15 cellular contexts compared by ENCODE assay signal in the genomic region with DNA sequence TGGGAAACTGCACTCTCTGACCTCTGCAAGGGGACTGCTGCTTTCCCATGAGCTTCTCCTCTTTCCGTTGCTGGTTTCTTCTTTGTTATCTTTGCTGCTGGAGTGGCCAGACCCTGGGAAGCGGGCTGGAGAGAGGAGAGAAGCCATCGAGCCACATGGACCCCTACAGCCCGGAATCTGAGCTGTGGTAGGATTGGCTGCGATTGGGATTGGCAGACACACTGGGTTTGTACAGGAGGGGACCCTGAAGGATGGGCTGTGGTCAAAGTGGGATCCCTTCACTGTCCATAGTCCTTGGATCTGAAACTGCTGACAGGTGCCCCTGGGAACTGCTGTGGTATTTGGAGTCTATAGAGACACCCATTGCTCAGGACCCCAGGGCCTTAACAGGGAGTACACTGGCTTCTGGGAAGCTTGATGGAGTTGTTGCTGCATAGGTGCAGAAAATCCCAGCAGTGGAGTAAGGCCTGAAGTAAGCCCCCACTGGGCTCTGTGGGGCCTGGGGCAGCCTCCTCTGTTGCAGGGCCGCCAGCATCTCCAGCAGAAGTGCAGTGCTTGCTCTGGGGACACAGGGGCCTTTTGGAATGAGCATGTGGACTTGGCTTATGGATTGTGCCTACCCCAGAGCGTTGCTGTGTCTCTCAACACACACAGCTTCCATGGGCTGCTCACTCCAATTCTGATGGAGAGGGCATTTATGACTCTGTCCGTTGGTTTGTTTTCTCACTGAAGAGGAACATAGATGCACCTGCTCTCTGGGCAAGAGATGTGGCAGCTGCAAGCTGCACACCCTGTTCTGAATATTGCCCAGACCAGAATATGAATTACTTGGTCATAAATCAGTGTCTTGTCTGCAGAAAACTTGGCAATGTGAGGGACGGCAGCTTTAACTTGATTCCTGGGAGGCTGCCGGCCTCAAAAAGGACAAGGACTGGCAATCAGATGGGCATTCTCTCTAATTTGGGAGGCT. TPM values are rescaled to one million over a fixed set of nuclear protein-coding genes. Genes with fewer than 3 reads are reported as not detected.
DNase-seq lines count a peak whose midpoint lies in the region; ATAC-seq and TF ChIP-seq lines count a peak whose summit lies in the region.
"Had no signal": no experiment of that assay in that cellular context is flagged by ENCODE, and none has a peak within 500 bp of the region (broad histone marks: within the 10 kb centered on the region; RNA-seq: fewer than 3 reads in every experiment).

No MANE protein-coding gene starts in this region.

- intact Hi-C loops in A673 (cut with micrococcal nuclease; ENCODE audit: unreplicated experiment): no loop called here

- WGBS in gastroesophageal sphincter (ENCODE audit: low coverage in 1 of 2), 2 donors: 39 to 76% methylated on average over 2 to 7 of the region's 10 CpGs

- CTCF ChIA-PET in CD8-positive, alpha-beta memory T cell (lab: Charles Lee): interaction anchor here (1.4 to 1.6 kb wide), 2 partner anchors 34 to 38 kb away, joined by 3 to 4 read pairs; no protein-coding TSS in a partner anchor
- CTCF ChIA-PET in A673 (lab: Charles Lee): no interaction called here

- H3K4me2 ChIP-seq in Karpas-422 (ENCODE audit: low read depth, low read length, poor library complexity, severe bottlenecking): peak overlapping the region; percentile 19

- no peaks in the 10 kb centered on the region for H3K9me3 Mint-ChIP-seq in CD8-positive, alpha-beta memory T cell
- H3K9me3 Mint-ChIP-seq: activated CD4-positive, alpha-beta T cell treated with anti-CD3 and anti-CD28 coated beads, Interleukin-2, amount 10 ng/mL, durations not matched to agents 24 days and 14 days had no signal

- no peaks in the 10 kb centered on the region for H3K36me3 ChIP-seq in CD8-positive, alpha-beta memory T cell (ENCODE audit: insufficient read depth, low read length)
- H3K36me3 ChIP-seq in Karpas-422 (ENCODE audit: insufficient read depth, low read length) (no peaks in the 10 kb centered on the region), gastroesophageal sphincter (peaks cover 0 to 7% of the 10 kb centered on the region in 2 donors), A673 (ENCODE audit: insufficient read depth, low read length, poor library complexity, severe bottlenecking) (no peaks in the 10 kb centered on the region)
- H3K36me3 ChIP-seq: heart left ventricle had no signal

- H3K9ac ChIP-seq in Karpas-422 (ENCODE audit: low read length): peak overlapping the region; percentile 32

- H3K9me3 ChIP-seq in CD8-positive, alpha-beta memory T cell (ENCODE audit: low read length): no peaks in the 10 kb centered on the region
- H3K9me3 ChIP-seq in Karpas-422 (ENCODE audit: low read length): no peaks in the 10 kb centered on the region
- H3K9me3 ChIP-seq in gastroesophageal sphincter: no peaks in the 10 kb centered on the region
- no peaks in the 10 kb centered on the region for H3K9me3 ChIP-seq in A673 (ENCODE audit: low read depth, low read length, poor library complexity, severe bottlenecking)
- H3K9me3 ChIP-seq: heart left ventricle, tibial artery had no signal

- H4K20me1 ChIP-seq in Karpas-422 (ENCODE audit: insufficient read depth, low read depth, low read length): peaks cover 7% of the 10 kb centered on the region; the same call in 1 of the 2 replicates

- peaks cover 0 to 13% (median 2%) of the 10 kb centered on the region in 3 donors for H3K36me3 Mint-ChIP-seq in CD8-positive, alpha-beta memory T cell

- H3K27ac ChIP-seq in CD8-positive, alpha-beta memory T cell (ENCODE audit: low read depth, low read length): peak overlapping the region; percentile 25
- H3K27ac ChIP-seq in Karpas-422 (ENCODE audit: low read length) (peak overlapping the region; percentile 83), gastroesophageal sphincter (no peak overlapping the region), A673 (ENCODE audit: low read depth, low read length, poor library complexity, severe bottlenecking) (no peak overlapping the region)
- H3K27ac ChIP-seq: heart left ventricle, SK-N-MC had no signal

- peak overlapping the region in 3 of 8 donors; percentile 15 to 52 (median 17) for H3K27ac Mint-ChIP-seq in CD8-positive, alpha-beta memory T cell
- H3K27ac Mint-ChIP-seq: activated CD4-positive, alpha-beta T cell treated with anti-CD3 and anti-CD28 coated beads, Interleukin-2, amount 10 ng/mL, durations not matched to agents 24 days and 14 days had no signal

- TF ChIP-seq CTCF in gastroesophageal sphincter (IDR thresholded peaks at IDR 0.05) (no peak), A673 (conservative IDR thresholded peaks at IDR 0.05; ENCODE audit: low read depth, low read length) (no peak)

- BruUV-seq in A673 (replicated peaks; lab: Mats Ljungman, UMichigan): no TSS peak

- no peaks in the 10 kb centered on the region for H3K9me2 ChIP-seq in Karpas-422 (replicated peaks; ENCODE audit: insufficient read depth, low read length)

- no peak for TF ChIP-seq POLR2A in gastroesophageal sphincter (IDR thresholded peaks at IDR 0.05)

- H3K27me3 Mint-ChIP-seq in CD8-positive, alpha-beta memory T cell: no peaks in the 10 kb centered on the region
- H3K27me3 Mint-ChIP-seq: activated CD4-positive, alpha-beta T cell treated with anti-CD3 and anti-CD28 coated beads, Interleukin-2, amount 10 ng/mL, durations not matched to agents 24 days and 14 days had no signal

- H3K79me2 ChIP-seq in Karpas-422 (ENCODE audit: low read length): peaks cover 62% of the 10 kb centered on the region

- POLR2A ChIA-PET in CD8-positive, alpha-beta memory T cell (lab: Charles Lee): interaction anchor here (1.1 kb wide), 1 partner anchor 14 kb away, joined by 3 read pairs; no protein-coding TSS in a partner anchor
- POLR2A ChIA-PET in A673 (lab: Charles Lee; ENCODE audit: low non-redundant PET): no interaction called here

- no peak overlapping the region for H3K4me3 ChIP-seq in CD8-positive, alpha-beta memory T cell (ENCODE audit: low read length)
- H3K4me3 ChIP-seq in Karpas-422 (ENCODE audit: low read length): no peak overlapping the region; the same call in 1 of the 2 replicates
- H3K4me3 ChIP-seq in gastroesophageal sphincter: no peak overlapping the region
- H3K4me3 ChIP-seq in A673 (ENCODE audit: low read depth, low read length, poor library complexity, severe bottlenecking): no peak overlapping the region
- H3K4me3 ChIP-seq: GM12878, heart left ventricle, lung, SK-N-MC, tibial artery had no signal

- H3K4me3 Mint-ChIP-seq in CD8-positive, alpha-beta memory T cell: no peak overlapping the region
- H3K4me3 Mint-ChIP-seq: activated CD4-positive, alpha-beta T cell treated with anti-CD3 and anti-CD28 coated beads, Interleukin-2, amount 10 ng/mL, durations not matched to agents 24 days and 14 days had no signal

- peaks cover 48 to 72% (median 61%) of the 10 kb centered on the region in 3 donors for H3K4me1 Mint-ChIP-seq in CD8-positive, alpha-beta memory T cell

- H2AFZ ChIP-seq in Karpas-422 (ENCODE audit: low read length): no peak overlapping the region

- DNase-seq in CD8-positive, alpha-beta memory T cell: no peak
- no peak for DNase-seq in Karpas-422
- DNase-seq in NCI-H774 (lab: John Stamatoyannopoulos, UW): peak; percentile 89
- DNase-seq in midbrain (lab: John Stamatoyannopoulos, UW): peak; percentile 15
- no peak for DNase-seq in A673 (ENCODE audit: low spot score)
- DNase-seq: activated CD4-positive, alpha-beta T cell treated with anti-CD3 and anti-CD28 coated beads, Interleukin-2, amount 10 ng/mL, durations not matched to agents 24 days and 14 days; effector CD8-positive, alpha-beta T cell; heart left ventricle; tibial artery had no signal

- no peak for TF ChIP-seq EP300 in gastroesophageal sphincter (IDR thresholded peaks at IDR 0.05)

- ATAC-seq in HG03196 (IDR thresholded peaks at IDR 0.05; ENCODE audit: unreplicated experiment) (no peak), gastroesophageal sphincter (no peak), GM21825 (IDR thresholded peaks at IDR 0.05; ENCODE audit: unreplicated experiment) (no peak)
- ATAC-seq: GM12878, heart left ventricle had no signal

- H3K4me1 ChIP-seq in CD8-positive, alpha-beta memory T cell (ENCODE audit: insufficient read depth, low read length): peaks cover 42% of the 10 kb centered on the region
- peaks cover 70% of the 10 kb centered on the region for H3K4me1 ChIP-seq in Karpas-422 (ENCODE audit: low read length)
- H3K4me1 ChIP-seq in gastroesophageal sphincter: peaks cover 0 to 70% (median 12%) of the 10 kb centered on the region in 3 donors
- peaks cover 13% of the 10 kb centered on the region for H3K4me1 ChIP-seq in A673 (ENCODE audit: insufficient read depth, low read length, poor library complexity, severe bottlenecking)

- H3K27me3 ChIP-seq in CD8-positive, alpha-beta memory T cell (ENCODE audit: insufficient read depth, low read length, poor library complexity, severe bottlenecking): no peaks in the 10 kb centered on the region
- H3K27me3 ChIP-seq in Karpas-422 (ENCODE audit: low read length) (no peaks in the 10 kb centered on the region), gastroesophageal sphincter (no peaks in the 10 kb centered on the region), A673 (replicated peaks; ENCODE audit: insufficient read depth, low read depth, low read length, poor library complexity) (no peaks in the 10 kb centered on the region)
- H3K27me3 ChIP-seq: heart left ventricle, tibial artery had no signal

RNA-seq across cellular contexts. Expression of gene BCR, which starts 32.0 kb away (rescaled TPM):
- 10 to 100 TPM; 33.2 to 34.7 TPM for total RNA-seq in CD8-positive, alpha-beta memory T cell
- 18.4 TPM for polyA plus RNA-seq in CD8-positive, alpha-beta memory T cell
- total RNA-seq in Karpas-422 (2014; rRNA removed; shearing (Covaris generic); ENCODE audit: low replicate concordance): 29.7 and 40.5 TPM in 2 replicates
- total RNA-seq in gastroesophageal sphincter (10 to 100 TPM; 39.2 to 81.1 (median 46.2) TPM), A673 (2021) (62.5 and 63.1 TPM in 2 replicates)

Comparison
In these comparisons a context has a peak if more than half of its experiments do, and no peak if none do; other contexts are left out.
1. DNase-seq: peak in NCI-H774 (single experiment) and midbrain (single experiment); none in CD8-positive, alpha-beta memory T cell (0 of 5), Karpas-422 (single experiment) and A673 (single experiment).
2. H3K27ac ChIP-seq: peak in CD8-positive, alpha-beta memory T cell (single experiment) and Karpas-422 (single experiment); none in gastroesophageal sphincter (0 of 4) and A673 (single experiment).